9 cellular contexts compared by ENCODE assay signal in the genomic region with DNA sequence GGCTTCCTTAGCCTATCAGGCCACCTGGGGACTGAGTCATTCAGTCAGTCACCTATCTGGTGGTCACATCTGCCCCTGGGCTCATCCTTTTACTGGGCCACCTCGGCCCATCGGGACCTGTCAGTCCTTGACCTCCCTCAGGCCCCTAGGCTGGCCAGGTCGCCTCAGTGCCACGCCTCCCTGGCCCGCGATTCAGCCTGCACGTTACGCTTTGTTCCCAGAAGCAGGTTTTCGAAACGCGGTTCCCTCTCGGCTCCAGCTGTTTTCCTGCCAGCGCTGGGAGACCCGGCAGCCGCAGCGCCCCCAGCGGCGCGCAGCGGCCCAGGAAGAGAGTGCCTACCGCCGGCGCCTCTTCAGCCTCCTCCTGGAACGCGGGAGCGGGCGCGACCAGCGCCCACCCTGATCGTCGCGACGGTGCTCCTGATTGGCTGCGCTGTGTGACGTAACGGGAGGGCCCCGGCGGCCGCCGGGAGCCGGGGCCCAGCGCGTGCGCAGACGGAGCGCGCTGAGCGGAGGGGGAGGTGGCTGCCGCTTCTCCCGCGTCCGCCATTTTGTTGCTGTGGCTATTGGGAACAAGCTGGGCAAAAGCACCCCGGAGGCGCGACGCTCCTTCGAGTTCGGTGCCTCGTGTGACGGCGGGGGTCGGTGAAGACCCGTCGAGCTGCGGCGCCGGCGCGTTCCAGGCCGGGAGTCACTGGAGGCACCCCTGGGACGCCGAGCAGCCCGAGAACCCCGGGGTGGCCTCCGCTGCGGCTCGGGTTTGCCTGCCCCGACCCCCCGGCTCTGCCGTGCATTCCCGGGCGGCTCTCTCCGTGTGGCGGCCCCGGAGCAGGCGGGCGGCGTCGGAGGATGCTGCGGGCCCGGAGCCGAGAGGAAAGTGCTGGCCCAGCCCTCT. TPM values are rescaled to one million over a fixed set of nuclear protein-coding genes. Genes with fewer than 3 reads are reported as not detected.
DNase-seq lines count a peak whose midpoint lies in the region; ATAC-seq, FAIRE-seq and TF ChIP-seq lines count a peak whose summit lies in the region.
"Had no signal": no experiment of that assay in that cellular context is flagged by ENCODE, and none has a peak within 500 bp of the region (broad histone marks: within the 10 kb centered on the region; RNA-seq: fewer than 3 reads in every experiment).

A gene with protein sequence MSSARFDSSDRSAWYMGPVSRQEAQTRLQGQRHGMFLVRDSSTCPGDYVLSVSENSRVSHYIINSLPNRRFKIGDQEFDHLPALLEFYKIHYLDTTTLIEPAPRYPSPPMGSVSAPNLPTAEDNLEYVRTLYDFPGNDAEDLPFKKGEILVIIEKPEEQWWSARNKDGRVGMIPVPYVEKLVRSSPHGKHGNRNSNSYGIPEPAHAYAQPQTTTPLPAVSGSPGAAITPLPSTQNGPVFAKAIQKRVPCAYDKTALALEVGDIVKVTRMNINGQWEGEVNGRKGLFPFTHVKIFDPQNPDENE (plus strand): TSS at position 492 of the 895 bp plus-strand sequence. CDS start 528 bp downstream, outside the sequence.

- ATAC-seq in GM19035 (IDR thresholded peaks at IDR 0.05; ENCODE audit: unreplicated experiment) (peak; percentile 92), HG03354 (IDR thresholded peaks at IDR 0.05; ENCODE audit: poor library complexity, severe bottlenecking, unreplicated experiment) (peak; percentile 87)
- peak; percentile 98 for ATAC-seq in activated CD4-positive, CD25-positive, alpha-beta regulatory T cell treated with anti-CD3 and anti-CD28 coated beads, Interleukin-2, amount 50 U/mL, for 24 hours

- H3K27ac ChIP-seq in kidney (ENCODE audit: low read depth in 2 of 2, low read length in 2 of 2) = peak within 1 kb of the TSS; percentile 95 to 96

- H3K9ac ChIP-seq in kidney (ENCODE audit: low read length in 2 of 2) = peak within 1 kb of the TSS; percentile 96 to 97

- H3K36me3 ChIP-seq in kidney (ENCODE audit: control insufficient read depth in 1 of 2, insufficient read depth in 2 of 2, low read length in 2 of 2) = no peaks in the 10 kb centered on the region

- peak; percentile 81 for TF ChIP-seq CTCF in kidney (IDR thresholded peaks at IDR 0.05; ENCODE audit: borderline replicate concordance, extremely low read depth, insufficient read depth)

- no peak for FAIRE-seq in kidney (lab: Jason Lieb, UNC)
- FAIRE-seq: islet of Langerhans had no signal

- H3K4me1 ChIP-seq in kidney (ENCODE audit: control insufficient read depth in 1 of 2, insufficient read depth in 1 of 2, low read depth in 1 of 2, low read length in 2 of 2) = peaks cover 0 to 15% of the 10 kb centered on the region in 2 donors

- peak; percentile 96 for DNase-seq in AML-193 (lab: John Stamatoyannopoulos, UW)
- DNase-seq in NCI-H446 (lab: John Stamatoyannopoulos, UW) = peak; percentile 98 to 100
- peak; percentile 95 for DNase-seq in cerebellar cortex (ENCODE audit: low spot score)
- DNase-seq in kidney = peak; percentile 99
- peak; percentile 97 for DNase-seq in stimulated activated CD4-positive, alpha-beta T cell treated with anti-CD3 and anti-CD28 coated beads, Interleukin-15, amount 100 ng/mL, for 24 hours

- peak within 1 kb of the TSS; percentile 96 for H3K4me3 ChIP-seq in kidney (ENCODE audit: low read length in 2 of 2)

- H3K9me3 ChIP-seq in kidney (ENCODE audit: control insufficient read depth in 1 of 2, low read length in 2 of 2) = no peaks in the 10 kb centered on the region

- intact Hi-C loops in kidney (cut with DNase I) = no loop called here

RNA-seq across cellular contexts. Expression of the gene that starts here (rescaled TPM):
- total RNA-seq in kidney = 44.7 TPM
- 11.9 TPM for polyA plus RNA-seq in kidney (ENCODE audit: insufficient read depth, low read depth, low replicate concordance)

Comparison
In these comparisons a context has a peak if more than half of its experiments do, and no peak if none do; other contexts are left out.
1. Peak in every context shown above with its lines: DNase-seq, ATAC-seq, H3K4me3 ChIP-seq and H3K27ac ChIP-seq.